9 cellular contexts compared by ENCODE assay signal in genomic region chr2:161141033-161141432, GRCh38. TPM values are rescaled to one million over a fixed set of nuclear protein-coding genes. Genes with fewer than 3 reads are reported as not detected.
DNase-seq lines count a peak whose midpoint lies in the region; ATAC-seq and TF ChIP-seq lines count a peak whose summit lies in the region.
"Had no signal": no experiment of that assay in that cellular context is flagged by ENCODE, and none has a peak within 500 bp of the region (broad histone marks: within the 10 kb centered on the region; RNA-seq: fewer than 3 reads in every experiment).

No MANE protein-coding gene starts in this region.

- peaks cover 78% of the 10 kb centered on the region for H3K4me1 Mint-ChIP-seq in activated CD4-positive, alpha-beta T cell treated with anti-CD3 and anti-CD28 coated beads, Interleukin-2, amount 10 ng/mL, durations not matched to agents 7 days and 5 days
- H3K4me1 Mint-ChIP-seq in osteocyte (ENCODE audit: unreplicated experiment): peaks cover 45% of the 10 kb centered on the region

- H3K36me3 Mint-ChIP-seq in activated CD4-positive, alpha-beta T cell treated with anti-CD3 and anti-CD28 coated beads, Interleukin-2, amount 10 ng/mL, durations not matched to agents 7 days and 5 days (ENCODE audit: low read depth): peaks cover 48% of the 10 kb centered on the region
- no peaks in the 10 kb centered on the region for H3K36me3 Mint-ChIP-seq in osteocyte (ENCODE audit: unreplicated experiment)

- ATAC-seq in HG02610 (IDR thresholded peaks at IDR 0.05; ENCODE audit: unreplicated experiment): peak; percentile 48
- ATAC-seq in omental fat pad (ENCODE audit: low FRiP score): no peak

- DNase-seq in activated CD4-positive, alpha-beta T cell treated with anti-CD3 and anti-CD28 coated beads, Interleukin-2, amount 10 ng/mL, durations not matched to agents 7 days and 5 days: no peak
- DNase-seq in activated CD4-positive, alpha-beta T cell treated with anti-CD3 and anti-CD28 coated beads for 1 hour: no peak
- DNase-seq in NB4 (ENCODE audit: low read depth) (peak; percentile 63), osteocyte (ENCODE audit: extremely low spot score, unreplicated experiment) (no peak), head of caudate nucleus (no peak), DMS153 treated with DMSO at 0.1 percent for 48 hours (lab: John Stamatoyannopoulos, UW; ENCODE audit: unreplicated experiment) (no peak), omental fat pad (ENCODE audit: low spot score) (no peak)

- H3K9me3 Mint-ChIP-seq in activated CD4-positive, alpha-beta T cell treated with anti-CD3 and anti-CD28 coated beads, Interleukin-2, amount 10 ng/mL, durations not matched to agents 7 days and 5 days: peaks cover 34% of the 10 kb centered on the region
- no peaks in the 10 kb centered on the region for H3K9me3 Mint-ChIP-seq in osteocyte (ENCODE audit: unreplicated experiment)

- peak overlapping the region; percentile 33 for H3K4me3 Mint-ChIP-seq in activated CD4-positive, alpha-beta T cell treated with anti-CD3 and anti-CD28 coated beads, Interleukin-2, amount 10 ng/mL, durations not matched to agents 7 days and 5 days
- H3K4me3 Mint-ChIP-seq in osteocyte (ENCODE audit: unreplicated experiment): no peak overlapping the region

- CTCF ChIA-PET in activated CD4-positive, alpha-beta T cell treated with anti-CD3 and anti-CD28 coated beads, Interleukin-2, amount 10 ng/mL, durations not matched to agents 7 days and 5 days (lab: Charles Lee): interaction anchor here (0.8 kb wide), 1 partner anchor 9 kb away, joined by 5 read pairs; no protein-coding TSS in a partner anchor

- peak overlapping the region; percentile 7 for H3K4me3 ChIP-seq in NB4 (ENCODE audit: low read depth, low read length)

- peak overlapping the region; percentile 20 for H3K27ac Mint-ChIP-seq in activated CD4-positive, alpha-beta T cell treated with anti-CD3 and anti-CD28 coated beads, Interleukin-2, amount 10 ng/mL, durations not matched to agents 7 days and 5 days
- peak overlapping the region; percentile 45 for H3K27ac Mint-ChIP-seq in osteocyte (ENCODE audit: unreplicated experiment)
- H3K27ac Mint-ChIP-seq: dendritic cell treated with granulocyte-macrophage colony-stimulating factor and Interleukin-4, amounts not matched to agents 40 ng/mL and 50 ng/mL, for 4 days had no signal

- intact Hi-C loops in head of caudate nucleus (cut with DNase I): no loop called here

- TF ChIP-seq CTCF in NB4 (IDR thresholded peaks at IDR 0.05; ENCODE audit: low read depth, low read length) (no peak), osteocyte (IDR thresholded peaks at IDR 0.05) (no peak), omental fat pad (IDR thresholded peaks at IDR 0.05) (no peak)

- TF ChIP-seq POLR2A in NB4 (IDR thresholded peaks at IDR 0.05; ENCODE audit: extremely low read depth, insufficient read length): no peak

- H3K27me3 Mint-ChIP-seq in activated CD4-positive, alpha-beta T cell treated with anti-CD3 and anti-CD28 coated beads, Interleukin-2, amount 10 ng/mL, durations not matched to agents 7 days and 5 days: no peaks in the 10 kb centered on the region
- no peaks in the 10 kb centered on the region for H3K27me3 Mint-ChIP-seq in osteocyte (ENCODE audit: unreplicated experiment)
- H3K27me3 Mint-ChIP-seq: dendritic cell treated with granulocyte-macrophage colony-stimulating factor and Interleukin-4, amounts not matched to agents 40 ng/mL and 50 ng/mL, for 4 days had no signal

- POLR2A ChIA-PET in activated CD4-positive, alpha-beta T cell treated with anti-CD3 and anti-CD28 coated beads, Interleukin-2, amount 10 ng/mL, durations not matched to agents 7 days and 5 days (lab: Charles Lee): no interaction called here

RNA-seq across cellular contexts. Expression of gene TANK, which starts 19.2 kb away (rescaled TPM):
- total RNA-seq in activated CD4-positive, alpha-beta T cell treated with anti-CD3 and anti-CD28 coated beads, Interleukin-2, amount 10 ng/mL, durations not matched to agents 7 days and 5 days: 10 to 100 TPM; 71.5 to 74.1 TPM
- 66.4 and 73.8 TPM in 2 replicates for total RNA-seq in osteocyte
- total RNA-seq in omental fat pad: 100 to 1,000 TPM; 102 to 143 (median 121) TPM
